Comparison of ENCODE assay signal across 7 cellular contexts in genomic region chr3:71984843-71985594, GRCh38.
DNase-seq lines count a peak whose midpoint lies in the region; ATAC-seq and TF ChIP-seq lines count a peak whose summit lies in the region.

No MANE protein-coding gene starts in this region.

- no peak overlapping the region for H3K23ac ChIP-seq in mesendoderm (ENCODE audit: low read length)

- peak overlapping the region in 1 of 2 donors; percentile 31 for H3K4me3 ChIP-seq in mucosa of rectum (ENCODE audit: low read length in 2 of 2)
- H3K4me3 ChIP-seq in prostate gland, result no peak overlapping the region
- H3K4me3 ChIP-seq in mesendoderm (ENCODE audit: low read length), result no peak overlapping the region

- H3K36me3 ChIP-seq in mucosa of rectum (ENCODE audit: control insufficient read depth in 2 of 2, insufficient read depth in 2 of 2, low read length in 2 of 2), result no peaks in the 10 kb centered on the region
- no peaks in the 10 kb centered on the region for H3K36me3 ChIP-seq in prostate gland
- no peaks in the 10 kb centered on the region for H3K36me3 ChIP-seq in mesendoderm (ENCODE audit: control insufficient read depth, insufficient read depth, low read length)

- no peak overlapping the region for H2BK15ac ChIP-seq in mesendoderm (replicated peaks; ENCODE audit: low read depth)

- 81% methylated on average over 9 of the region's 9 CpGs for WGBS in prostate gland
- WGBS in mesendoderm (ENCODE audit: extremely low coverage, insufficient coverage, low lambda C conversion rate), result no CpG with 5 or more reads among the region's 9 CpGs

- H3K79me1 ChIP-seq in mesendoderm (ENCODE audit: low read length), result no peaks in the 10 kb centered on the region

- H2BK5ac ChIP-seq in mesendoderm (ENCODE audit: low read length), result no peak overlapping the region

- H3K18ac ChIP-seq in mesendoderm (ENCODE audit: low read length), result no peak overlapping the region

- no peak for TF ChIP-seq POLR2A in prostate gland (IDR thresholded peaks at IDR 0.05)

- H3K9me3 ChIP-seq in mucosa of rectum (ENCODE audit: control insufficient read depth in 2 of 2, low read length in 2 of 2), result no peaks in the 10 kb centered on the region
- H3K9me3 ChIP-seq in prostate gland, result no peaks in the 10 kb centered on the region

- intact Hi-C loops in prostate gland (cut with DNase I), result no loop called here

- H3K27ac ChIP-seq in mucosa of rectum (ENCODE audit: low read depth in 2 of 2, low read length in 2 of 2) (peak overlapping the region; percentile 34 to 58), prostate gland (no peak overlapping the region), mesendoderm (ENCODE audit: low read depth, low read length) (no peak overlapping the region)

- no peak overlapping the region for H3K4me2 ChIP-seq in mesendoderm (ENCODE audit: low read length)

- H3K4me1 Mint-ChIP-seq in endothelial cell (ENCODE audit: unreplicated experiment), result peaks cover 21% of the 10 kb centered on the region

- H3K27me3 ChIP-seq in mucosa of rectum (ENCODE audit: control insufficient read depth in 2 of 2, insufficient read depth in 2 of 2, low read length in 2 of 2) (no peaks in the 10 kb centered on the region), prostate gland (replicated peaks; ENCODE audit: insufficient read depth) (no peaks in the 10 kb centered on the region), mesendoderm (ENCODE audit: insufficient read depth, low read length, poor library complexity) (no peaks in the 10 kb centered on the region)

- H3K4ac ChIP-seq in mesendoderm (ENCODE audit: low read depth, low read length), result no peak overlapping the region

- DNase-seq in prostate gland (ENCODE audit: low spot score) (no peak), endothelial cell (ENCODE audit: low spot score) (no peak), mesendoderm (no peak)

- no peaks in the 10 kb centered on the region for H3K27me3 Mint-ChIP-seq in endothelial cell (ENCODE audit: unreplicated experiment)

- no peak overlapping the region for H2AK5ac ChIP-seq in mesendoderm (ENCODE audit: low read length)

- H3K4me3 Mint-ChIP-seq in endothelial cell (ENCODE audit: unreplicated experiment), result no peak overlapping the region

- H4K5ac ChIP-seq in mesendoderm (ENCODE audit: low read length), result no peak overlapping the region

- H3K9ac ChIP-seq in mucosa of rectum (ENCODE audit: low read depth in 1 of 2, low read length in 2 of 2) (no peak overlapping the region), mesendoderm (ENCODE audit: low read length) (no peak overlapping the region)

- no peak overlapping the region for H4K8ac ChIP-seq in mesendoderm (ENCODE audit: low read depth, low read length)

- ATAC-seq in GM18868 (IDR thresholded peaks at IDR 0.05; ENCODE audit: unreplicated experiment) (peak; percentile 88), GM21619 (IDR thresholded peaks at IDR 0.05; ENCODE audit: unreplicated experiment) (peak; percentile 88), HG03565 (IDR thresholded peaks at IDR 0.05; ENCODE audit: unreplicated experiment) (peak; percentile 87)

- no peaks in the 10 kb centered on the region for H3K9me3 Mint-ChIP-seq in endothelial cell (ENCODE audit: unreplicated experiment)

- TF ChIP-seq CTCF in prostate gland (IDR thresholded peaks at IDR 0.05), result no peak
- TF ChIP-seq CTCF in endothelial cell (IDR thresholded peaks at IDR 0.05; ENCODE audit: unreplicated experiment), result no peak

- H3K79me2 ChIP-seq in mesendoderm (ENCODE audit: control insufficient read depth, insufficient read depth, low read length), result no peaks in the 10 kb centered on the region

- H3K4me1 ChIP-seq in mucosa of rectum (ENCODE audit: control insufficient read depth in 2 of 2, insufficient read depth in 2 of 2, low read length in 2 of 2), result no peaks in the 10 kb centered on the region
- H3K4me1 ChIP-seq in prostate gland (replicated peaks), result no peaks in the 10 kb centered on the region
- no peaks in the 10 kb centered on the region for H3K4me1 ChIP-seq in mesendoderm (ENCODE audit: control insufficient read depth, low read depth, low read length)

- H3K36me3 Mint-ChIP-seq in endothelial cell (ENCODE audit: low read depth, unreplicated experiment), result no peaks in the 10 kb centered on the region

- no peak overlapping the region for H2BK120ac ChIP-seq in mesendoderm (ENCODE audit: low read depth, low read length)

- H3K27ac Mint-ChIP-seq in endothelial cell (ENCODE audit: unreplicated experiment), result no peak overlapping the region

- no peak overlapping the region for H3K56ac ChIP-seq in mesendoderm (ENCODE audit: low read length)

Comparison
In these comparisons a context has a peak if more than half of its experiments do, and no peak if none do; other contexts are left out.
1. H3K27ac ChIP-seq: peak in mucosa of rectum (2 of 2); none in prostate gland (0 of 2) and mesendoderm (single experiment).
2. Peak in every context shown above with its lines, with median percentiles within 50 percentile points of each other: ATAC-seq.